10 cellular contexts compared by ENCODE assay signal in the genomic region with DNA sequence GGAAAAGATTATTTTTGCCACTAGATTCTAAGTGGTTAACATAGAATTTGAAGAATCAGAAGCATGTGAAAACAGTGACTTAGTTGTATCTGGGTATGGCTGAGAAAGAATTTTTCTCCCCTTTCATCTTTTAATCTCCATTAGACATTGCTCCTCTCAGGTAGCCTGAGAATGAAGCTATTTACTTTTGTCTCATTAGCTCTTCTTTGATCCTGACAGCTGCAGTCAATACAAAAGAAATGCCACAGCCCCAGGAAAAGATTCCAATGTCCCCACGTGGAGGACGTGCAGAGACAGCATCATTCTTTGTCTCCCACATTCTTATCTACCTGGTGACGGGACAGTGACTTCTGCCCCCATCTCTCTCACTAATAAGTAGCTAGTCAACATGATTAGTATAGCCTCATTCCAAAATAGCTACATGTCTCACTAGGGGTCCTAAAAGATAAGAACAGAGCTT. TPM values are rescaled to one million over a fixed set of nuclear protein-coding genes. Genes with fewer than 3 reads are reported as not detected.
"Had no signal": no experiment of that assay in that cellular context is flagged by ENCODE, and none has a peak within 500 bp of the region (broad histone marks: within the 10 kb centered on the region; RNA-seq: fewer than 3 reads in every experiment).

No MANE protein-coding gene starts in this region.

RNA-seq across cellular contexts. Expression of a gene that starts 21.1 kb away (rescaled TPM):
- total RNA-seq: esophagus mucosa; glomerular endothelial cell; kidney epithelial cell; left ventricle myocardium superior; naive thymus-derived CD8-positive, alpha-beta T cell; occipital lobe; renal cortical epithelial cell; upper lobe of right lung had no signal
- polyA plus RNA-seq: heart left ventricle, spleen had no signal
